In genomic region chr11:41578421-41579047, GRCh38 we compare ENCODE assay signal across 26 cellular contexts.
DNase-seq lines count a peak whose midpoint lies in the region; ATAC-seq, FAIRE-seq and TF ChIP-seq lines count a peak whose summit lies in the region.
"Had no signal": no experiment of that assay in that cellular context is flagged by ENCODE, and none has a peak within 500 bp of the region (broad histone marks: within the 10 kb centered on the region; RNA-seq: fewer than 3 reads in every experiment).

No MANE protein-coding gene starts in this region.

- POLR2A ChIA-PET in MCF 10A (lab: Yijun Ruan, JAX) (interaction anchor here (0.9 to 1.5 kb wide), 2 partner anchors 10 to 30 kb away, joined by 3 to 5 read pairs; no protein-coding TSS in a partner anchor), PC-9 (lab: Charles Lee; ENCODE audit: unreplicated experiment) (no interaction called here), H1 (lab: Charles Lee; ENCODE audit: partially characterized antibody) (no interaction called here)
- POLR2A ChIA-PET in activated CD4-positive, alpha-beta memory T cell treated with anti-CD3 and anti-CD28 coated beads for 36 hours (lab: Charles Lee): no interaction called here

- H3K9me3 Mint-ChIP-seq in MCF 10A (ENCODE audit: unreplicated experiment): no peaks in the 10 kb centered on the region
- peaks cover 13% of the 10 kb centered on the region for H3K9me3 Mint-ChIP-seq in activated CD4-positive, alpha-beta memory T cell treated with anti-CD3 and anti-CD28 coated beads for 36 hours

- intact Hi-C loops in MCF 10A (cut with micrococcal nuclease): no loop called here
- intact Hi-C loops in breast epithelium (cut with DNase I; ENCODE audit: low total_unique reads): loop anchor here (10.0 kb wide), 1 partner anchor 1646 kb away; no protein-coding TSS in a partner anchor
- intact Hi-C loops in PC-9 (cut with micrococcal nuclease; ENCODE audit: unreplicated experiment): no loop called here
- intact Hi-C loops in esophagus muscularis mucosa (cut with DNase I): no loop called here
- intact Hi-C loops in activated CD4-positive, alpha-beta memory T cell treated with anti-CD3 and anti-CD28 coated beads for 36 hours (cut with micrococcal nuclease): no loop called here

- 96% methylated on average over 9 of the region's 9 CpGs; no CpG with 5 or more reads in 1 of the 2 experiments for WGBS in H1 (ENCODE audit: extremely low coverage in 1 of 2, insufficient coverage in 1 of 2, insufficient read length in 1 of 2, insufficient replicate concordance in 2 of 2, low coverage in 1 of 2, low lambda C conversion rate in 2 of 2, missing lambda C conversion rate in 1 of 2), 2 experiments
- 68% methylated on average over 9 of the region's 9 CpGs for WGBS in esophagus muscularis mucosa

- DNase-seq in MCF 10A (ENCODE audit: unreplicated experiment): peak; percentile 26
- no peak for DNase-seq in breast epithelium (ENCODE audit: low spot score in 2 of 2)
- DNase-seq in PC-9: no peak
- no peak for DNase-seq in H1 (ENCODE audit: low read depth in 1 of 2, low spot score in 2 of 2)
- DNase-seq in esophagus muscularis mucosa (ENCODE audit: extremely low spot score): no peak
- no peak for DNase-seq in NOMO-1 (lab: John Stamatoyannopoulos, UW; ENCODE audit: unreplicated experiment in 2 of 2)
- no peak for DNase-seq in activated CD4-positive, alpha-beta memory T cell treated with anti-CD3 and anti-CD28 coated beads for 36 hours
- DNase-seq: activated CD4-positive, alpha-beta T cell treated with anti-CD3 and anti-CD28 coated beads, Interleukin-2, amount 10 ng/mL, durations not matched to agents 7 days and 5 days; activated CD8-positive, alpha-beta memory T cell treated with anti-CD3 and anti-CD28 coated beads, Interleukin-2, amount 10 ng/mL, durations not matched to agents 7 days and 5 days; activated T-cell treated with anti-CD3 and anti-CD28 coated beads, Interleukin-2, amount 50 U/mL, for 48 hours; AML-193; brain microvascular endothelial cell; CD4-positive, alpha-beta T cell; foreskin fibroblast; heart left ventricle; midbrain; naive thymus-derived CD4-positive, alpha-beta T cell; NCI-H1105; NCI-H187 treated with DMSO at 0.1 percent for 48 hours; NCI-H524 treated with DMSO at 0.1 percent for 48 hours; SHP77 treated with DMSO at 0.1 percent for 48 hours; stimulated activated naive CD4-positive, alpha-beta T cell treated with Interleukin-2 at 50 U/mL for 16 hours; T-helper 9 cell; WERI-Rb-1 had no signal

- no peak overlapping the region for H3K18ac ChIP-seq in H1 (ENCODE audit: extremely low read depth, low read length)

- H3K4me3 Mint-ChIP-seq in MCF 10A (ENCODE audit: unreplicated experiment): peak overlapping the region; percentile 3
- no peak overlapping the region for H3K4me3 Mint-ChIP-seq in activated CD4-positive, alpha-beta memory T cell treated with anti-CD3 and anti-CD28 coated beads for 36 hours
- H3K4me3 Mint-ChIP-seq: activated CD4-positive, alpha-beta T cell treated with anti-CD3 and anti-CD28 coated beads, Interleukin-2, amount 10 ng/mL, durations not matched to agents 7 days and 5 days; activated CD8-positive, alpha-beta memory T cell treated with anti-CD3 and anti-CD28 coated beads, Interleukin-2, amount 10 ng/mL, durations not matched to agents 7 days and 5 days; CD4-positive, alpha-beta T cell; naive thymus-derived CD4-positive, alpha-beta T cell had no signal

- H3K9me2 ChIP-seq in PC-9 (ENCODE audit: insufficient read depth): no peaks in the 10 kb centered on the region

- H2AFZ ChIP-seq in PC-9 (peak overlapping the region; percentile 52; the same call in 1 of the 2 replicates), H1 (ENCODE audit: low read length) (peak overlapping the region; percentile 87; the same call in 1 of the 2 replicates)

- H3K4me1 ChIP-seq in breast epithelium (no peaks in the 10 kb centered on the region), PC-9 (replicated peaks; ENCODE audit: insufficient read depth) (no peaks in the 10 kb centered on the region), H1 (replicated peaks in 1 of 4; ENCODE audit: control insufficient read depth in 3 of 4, insufficient read depth in 4 of 4, low read length in 3 of 4) (peaks cover 0 to 2% (median 0%) of the 10 kb centered on the region in 4 experiments; a peak in 1 of 7 replicates), esophagus muscularis mucosa (no peaks in the 10 kb centered on the region)
- H3K4me1 ChIP-seq: heart left ventricle had no signal

- H3K4me1 Mint-ChIP-seq in MCF 10A (ENCODE audit: insufficient read depth, unreplicated experiment): peaks cover 23% of the 10 kb centered on the region
- no peaks in the 10 kb centered on the region for H3K4me1 Mint-ChIP-seq in activated CD4-positive, alpha-beta memory T cell treated with anti-CD3 and anti-CD28 coated beads for 36 hours (ENCODE audit: low read depth)
- H3K4me1 Mint-ChIP-seq: activated CD4-positive, alpha-beta T cell treated with anti-CD3 and anti-CD28 coated beads, Interleukin-2, amount 10 ng/mL, durations not matched to agents 7 days and 5 days; activated CD8-positive, alpha-beta memory T cell treated with anti-CD3 and anti-CD28 coated beads, Interleukin-2, amount 10 ng/mL, durations not matched to agents 7 days and 5 days; naive thymus-derived CD4-positive, alpha-beta T cell had no signal

- no peak overlapping the region for H3K9ac ChIP-seq in H1 (replicated peaks in 1 of 4; ENCODE audit: extremely low read depth in 1 of 4, low read depth in 3 of 4, low read length in 3 of 4)

- no peaks in the 10 kb centered on the region for H3K27me3 ChIP-seq in breast epithelium
- no peaks in the 10 kb centered on the region for H3K27me3 ChIP-seq in PC-9 (ENCODE audit: insufficient read depth, low read depth)
- H3K27me3 ChIP-seq in H1 (replicated peaks in 1 of 4; ENCODE audit: control insufficient read depth in 3 of 4, extremely low read depth in 1 of 4, insufficient read depth in 3 of 4, low read length in 3 of 4): no peaks in the 10 kb centered on the region
- H3K27me3 ChIP-seq in esophagus muscularis mucosa: no peaks in the 10 kb centered on the region
- H3K27me3 ChIP-seq: brain microvascular endothelial cell, heart left ventricle had no signal

- H3K27ac Mint-ChIP-seq in MCF 10A (ENCODE audit: low read depth, unreplicated experiment): peak overlapping the region; percentile 95
- H3K27ac Mint-ChIP-seq in activated CD4-positive, alpha-beta memory T cell treated with anti-CD3 and anti-CD28 coated beads for 36 hours: no peak overlapping the region
- H3K27ac Mint-ChIP-seq: activated CD4-positive, alpha-beta T cell treated with anti-CD3 and anti-CD28 coated beads, Interleukin-2, amount 10 ng/mL, durations not matched to agents 7 days and 5 days; activated CD8-positive, alpha-beta memory T cell treated with anti-CD3 and anti-CD28 coated beads, Interleukin-2, amount 10 ng/mL, durations not matched to agents 7 days and 5 days; CD4-positive, alpha-beta T cell; naive thymus-derived CD4-positive, alpha-beta T cell had no signal

- H2BK12ac ChIP-seq in H1 (ENCODE audit: low read depth, low read length): no peak overlapping the region

- H4K91ac ChIP-seq in H1 (replicated peaks; ENCODE audit: insufficient read length, low read length): no peak overlapping the region

- no peak overlapping the region for H3K4me3 ChIP-seq in breast epithelium
- no peak overlapping the region for H3K4me3 ChIP-seq in PC-9
- H3K4me3 ChIP-seq in H1 (ENCODE audit: extremely low read depth in 1 of 4, insufficient read depth in 2 of 4, low read depth in 3 of 4, low read length in 4 of 4): no peak overlapping the region
- H3K4me3 ChIP-seq in esophagus muscularis mucosa: no peak overlapping the region
- H3K4me3 ChIP-seq: heart left ventricle had no signal

- no peaks in the 10 kb centered on the region for H3K36me3 Mint-ChIP-seq in MCF 10A (ENCODE audit: insufficient read depth, unreplicated experiment)
- no peaks in the 10 kb centered on the region for H3K36me3 Mint-ChIP-seq in activated CD4-positive, alpha-beta memory T cell treated with anti-CD3 and anti-CD28 coated beads for 36 hours
- H3K36me3 Mint-ChIP-seq: activated CD8-positive, alpha-beta memory T cell treated with anti-CD3 and anti-CD28 coated beads, Interleukin-2, amount 10 ng/mL, durations not matched to agents 7 days and 5 days; naive thymus-derived CD4-positive, alpha-beta T cell had no signal

- H2AK5ac ChIP-seq in H1 (ENCODE audit: low read depth, low read length): no peak overlapping the region

- no peaks in the 10 kb centered on the region for H3K79me2 ChIP-seq in PC-9 (ENCODE audit: low read depth)
- no peaks in the 10 kb centered on the region for H3K79me2 ChIP-seq in H1 (ENCODE audit: control insufficient read depth in 1 of 2, insufficient read depth in 2 of 2, low read length in 2 of 2)

- H4K20me1 ChIP-seq in PC-9 (ENCODE audit: insufficient read depth) (no peaks in the 10 kb centered on the region), H1 (replicated peaks in 1 of 2; ENCODE audit: control insufficient read depth in 1 of 2, insufficient read depth in 2 of 2, low read length in 2 of 2) (no peaks in the 10 kb centered on the region)

- TF ChIP-seq CTCF in MCF 10A (IDR thresholded peaks at IDR 0.05; ENCODE audit: unreplicated experiment) (no peak), breast epithelium (IDR thresholded peaks at IDR 0.05) (no peak), PC-9 (conservative IDR thresholded peaks at IDR 0.05) (no peak), H1 (IDR thresholded peaks at IDR 0.05; ENCODE audit: control extremely low read depth in 1 of 3, insufficient read depth in 1 of 3, low read depth in 1 of 3, low read length in 3 of 3) (no peak), esophagus muscularis mucosa (IDR thresholded peaks at IDR 0.05) (no peak)

- no peak overlapping the region for H2BK120ac ChIP-seq in H1 (replicated peaks; ENCODE audit: low read depth, low read length)

- H3K27me3 Mint-ChIP-seq in MCF 10A (ENCODE audit: insufficient read depth, unreplicated experiment): no peaks in the 10 kb centered on the region
- H3K27me3 Mint-ChIP-seq in activated CD4-positive, alpha-beta memory T cell treated with anti-CD3 and anti-CD28 coated beads for 36 hours: no peaks in the 10 kb centered on the region
- H3K27me3 Mint-ChIP-seq: activated CD4-positive, alpha-beta T cell treated with anti-CD3 and anti-CD28 coated beads, Interleukin-2, amount 10 ng/mL, durations not matched to agents 7 days and 5 days; activated CD8-positive, alpha-beta memory T cell treated with anti-CD3 and anti-CD28 coated beads, Interleukin-2, amount 10 ng/mL, durations not matched to agents 7 days and 5 days; CD4-positive, alpha-beta T cell; naive thymus-derived CD4-positive, alpha-beta T cell had no signal

- TSS peak; percentile 44 for BruUV-seq in MCF 10A (replicated peaks; lab: Mats Ljungman, UMichigan)
- BruUV-seq in PC-9 (replicated peaks; lab: Mats Ljungman, UMichigan): no TSS peak

- no peak overlapping the region for H3K27ac ChIP-seq in breast epithelium
- no peak overlapping the region for H3K27ac ChIP-seq in PC-9
- H3K27ac ChIP-seq in H1 (ENCODE audit: low read depth, low read length): no peak overlapping the region
- no peak overlapping the region for H3K27ac ChIP-seq in esophagus muscularis mucosa (replicated peaks in 1 of 4)
- H3K27ac ChIP-seq: brain microvascular endothelial cell, heart left ventricle, WERI-Rb-1 had no signal

- H4K8ac ChIP-seq in H1 (ENCODE audit: extremely low read depth, insufficient read depth, low read length): no peak overlapping the region

- no peaks in the 10 kb centered on the region for H3K79me1 ChIP-seq in H1 (ENCODE audit: low read depth, low read length)

- H3K9me3 ChIP-seq in breast epithelium (no peaks in the 10 kb centered on the region), PC-9 (ENCODE audit: insufficient read depth, low read depth) (no peaks in the 10 kb centered on the region; the same call in 1 of the 2 replicates), H1 (ENCODE audit: insufficient read depth in 2 of 2, low read depth in 1 of 2, low read length in 1 of 2) (no peaks in the 10 kb centered on the region), esophagus muscularis mucosa (no peaks in the 10 kb centered on the region)
- H3K9me3 ChIP-seq: heart left ventricle had no signal

- CTCF ChIA-PET in MCF 10A (lab: Yijun Ruan, JAX): interaction anchor here (0.6 kb wide), 1 partner anchor 19 kb away, joined by 3 read pairs; no protein-coding TSS in a partner anchor
- CTCF ChIA-PET in PC-9 (lab: Charles Lee): no interaction called here
- CTCF ChIA-PET in H1 (lab: Charles Lee; ENCODE audit: partially characterized antibody): interaction anchor here (0.8 to 1.0 kb wide), 2 partner anchors 34 to 82 kb away, joined by 3 read pairs; no protein-coding TSS in a partner anchor
- CTCF ChIA-PET in activated CD4-positive, alpha-beta memory T cell treated with anti-CD3 and anti-CD28 coated beads for 36 hours (lab: Charles Lee): no interaction called here

- no peak for FAIRE-seq in H1 (lab: Jason Lieb, UNC)
- FAIRE-seq: A204.1 had no signal

- H4K5ac ChIP-seq in H1 (ENCODE audit: insufficient read length, low read depth, low read length): no peak overlapping the region

- TF ChIP-seq RAD21 in H1 (IDR thresholded peaks at IDR 0.05 in 1 of 2, conservative IDR thresholded peaks at IDR 0.05 in 1 of 2; ENCODE audit: low read depth in 2 of 2, low read length in 2 of 2): no peak

- no peaks in the 10 kb centered on the region for H3F3A ChIP-seq in PC-9 (ENCODE audit: insufficient read depth, low read depth)

- H3K23me2 ChIP-seq in H1 (ENCODE audit: low read depth, low read length): no peaks in the 10 kb centered on the region

- TF ChIP-seq EP300 in H1 (IDR thresholded peaks at IDR 0.05; ENCODE audit: borderline replicate concordance in 1 of 2, low read depth in 2 of 2, low read length in 2 of 2) (no peak), esophagus muscularis mucosa (IDR thresholded peaks at IDR 0.05) (no peak)

- H3K56ac ChIP-seq in H1 (replicated peaks; ENCODE audit: insufficient read length, low read depth, low read length): no peak overlapping the region

- H2BK5ac ChIP-seq in H1 (ENCODE audit: low read depth, low read length): no peak overlapping the region

- H3K36me3 ChIP-seq in breast epithelium (no peaks in the 10 kb centered on the region), PC-9 (ENCODE audit: low read depth) (no peaks in the 10 kb centered on the region), H1 (ENCODE audit: control insufficient read depth in 2 of 4, insufficient read depth in 4 of 4, low read length in 3 of 4) (no peaks in the 10 kb centered on the region), esophagus muscularis mucosa (no peaks in the 10 kb centered on the region)
- H3K36me3 ChIP-seq: brain microvascular endothelial cell, heart left ventricle, WERI-Rb-1 had no signal

- no peak for ATAC-seq in GM21526 (IDR thresholded peaks at IDR 0.05; ENCODE audit: low FRiP score, unreplicated experiment)
- ATAC-seq: activated CD8-positive, alpha-beta memory T cell treated with anti-CD3 and anti-CD28 coated beads, Interleukin-2, amount 10 ng/mL, durations not matched to agents 7 days and 5 days; heart left ventricle; naive thymus-derived CD4-positive, alpha-beta T cell had no signal

- no peak overlapping the region for H3K14ac ChIP-seq in H1 (ENCODE audit: insufficient read length)

- H3K4ac ChIP-seq in H1 (replicated peaks; ENCODE audit: insufficient read length, low read depth, low read length): no peak overlapping the region

- H2BK15ac ChIP-seq in H1 (ENCODE audit: low read length): no peak overlapping the region

- H3K4me2 ChIP-seq in PC-9 (peak overlapping the region; percentile 32; the same call in 1 of the 2 replicates), H1 (ENCODE audit: insufficient read depth in 1 of 2, low read depth in 2 of 2, low read length in 2 of 2) (no peak overlapping the region)

- H2BK20ac ChIP-seq in H1 (ENCODE audit: low read length): no peak overlapping the region

- H3K23ac ChIP-seq in H1 (ENCODE audit: insufficient read length): no peak overlapping the region

- TF ChIP-seq POLR2A in breast epithelium (IDR thresholded peaks at IDR 0.05) (no peak), H1 (IDR thresholded peaks at IDR 0.05; ENCODE audit: control extremely low read depth in 1 of 2, low read depth in 2 of 2, low read length in 2 of 2) (no peak), esophagus muscularis mucosa (IDR thresholded peaks at IDR 0.05; ENCODE audit: low read depth) (no peak)

Comparison
In these comparisons a context has a peak if more than half of its experiments do, and no peak if none do; other contexts are left out.
1. CTCF ChIA-PET loops: an anchor here in MCF 10A (0.6 kb wide) and H1 (0.8 to 1.0 kb wide); none called in PC-9 and activated CD4-positive, alpha-beta memory T cell treated with anti-CD3 and anti-CD28 coated beads for 36 hours.